ENCODE assay signal across 8 cellular contexts in the genomic region with DNA sequence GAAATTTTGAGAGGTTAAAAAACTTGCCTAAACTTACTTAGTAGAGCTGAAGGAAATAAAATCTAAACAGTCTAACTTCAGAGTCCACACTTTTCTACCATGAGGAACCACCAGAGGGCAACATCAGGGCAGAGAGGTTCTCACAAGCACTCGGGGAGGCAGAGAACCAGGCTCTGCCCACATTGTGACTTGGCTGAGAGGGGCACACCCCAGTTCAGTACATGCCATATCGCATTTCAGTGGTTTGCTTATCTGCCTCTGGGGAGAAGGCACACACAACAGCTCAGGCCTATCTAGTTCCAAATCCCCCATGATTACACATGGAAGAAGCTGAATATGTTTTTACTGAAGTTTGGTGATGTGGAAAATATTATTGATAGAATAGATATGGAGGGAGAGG. TPM values are rescaled to one million over a fixed set of nuclear protein-coding genes. Genes with fewer than 3 reads are reported as not detected.
DNase-seq lines count a peak whose midpoint lies in the region; ATAC-seq and TF ChIP-seq lines count a peak whose summit lies in the region.

No MANE protein-coding gene starts in this region.

- intact Hi-C loops in gastrocnemius medialis (cut with DNase I; ENCODE audit: low total_unique reads) = no loop called here

- H3K79me2 ChIP-seq in DND-41 (ENCODE audit: insufficient read depth, low read length) = no peaks in the 10 kb centered on the region

- H3K9me3 ChIP-seq in DND-41 (ENCODE audit: insufficient read depth, low read length, severe bottlenecking) (no peaks in the 10 kb centered on the region), gastrocnemius medialis (no peaks in the 10 kb centered on the region)

- DNase-seq in DND-41 = peak; percentile 11
- DNase-seq in RKO (ENCODE audit: low spot score) = peak; percentile 61
- no peak for DNase-seq in epithelial cell of proximal tubule (ENCODE audit: low read depth)
- DNase-seq in gastrocnemius medialis = no peak

- in situ Hi-C loops in gastrocnemius medialis (cut with MboI; ENCODE audit: low sequenced_read_pairs in 4 of 4) = no loop called here

- no peak for TF ChIP-seq POLR2A in gastrocnemius medialis (IDR thresholded peaks at IDR 0.05)

- H3K27me3 Mint-ChIP-seq in nephron (ENCODE audit: low read depth) = no peaks in the 10 kb centered on the region

- H3K36me3 ChIP-seq in DND-41 (ENCODE audit: insufficient read depth, low read length) (no peaks in the 10 kb centered on the region), gastrocnemius medialis (no peaks in the 10 kb centered on the region)

- no peak overlapping the region for H3K27ac Mint-ChIP-seq in nephron

- peaks cover 13% of the 10 kb centered on the region for H3K9me3 Mint-ChIP-seq in nephron

- ATAC-seq in DND-41 (ENCODE audit: insufficient read depth, low read depth) = peak; percentile 62; the same call in 2 of the 3 replicates
- peak; percentile 83 for ATAC-seq in GM19328 (IDR thresholded peaks at IDR 0.05; ENCODE audit: unreplicated experiment)
- ATAC-seq in HG03469 (IDR thresholded peaks at IDR 0.05; ENCODE audit: unreplicated experiment) = peak; percentile 92
- ATAC-seq in gastrocnemius medialis = no peak
- no peak for ATAC-seq in activated CD4-positive, CD25-positive, alpha-beta regulatory T cell treated with anti-CD3 and anti-CD28 coated beads, Interleukin-2, amount 50 U/mL, for 24 hours

- TF ChIP-seq CTCF in DND-41 (IDR thresholded peaks at IDR 0.05; ENCODE audit: borderline replicate concordance, extremely low read depth, low read length, poor library complexity, severe bottlenecking) (peak; percentile 52), epithelial cell of proximal tubule (conservative IDR thresholded peaks at IDR 0.05; ENCODE audit: low read depth, low read length) (peak; percentile 86), nephron (IDR thresholded peaks at IDR 0.05; ENCODE audit: unreplicated experiment in 3 of 3) (peak; percentile 32 to 59 (median 52)), gastrocnemius medialis (IDR thresholded peaks at IDR 0.05 in 4 of 5, conservative IDR thresholded peaks at IDR 0.05 in 1 of 5) (peak in 2 of 5 experiments; percentile 12 to 42)

- H3K27ac ChIP-seq in DND-41 (ENCODE audit: low read length) = no peak overlapping the region
- no peak overlapping the region for H3K27ac ChIP-seq in gastrocnemius medialis

- no peak overlapping the region for H2AFZ ChIP-seq in DND-41 (ENCODE audit: low read depth, low read length)

- H3K4me2 ChIP-seq in DND-41 (ENCODE audit: insufficient read depth, low read length) = no peak overlapping the region

- no peak overlapping the region for H3K4me3 Mint-ChIP-seq in nephron

- H4K20me1 ChIP-seq in DND-41 (ENCODE audit: insufficient read depth, low read length) = no peaks in the 10 kb centered on the region

- no peak overlapping the region for H3K9ac ChIP-seq in DND-41 (ENCODE audit: low read depth, low read length)

- H3K36me3 Mint-ChIP-seq in nephron (ENCODE audit: low read depth) = peaks cover 5% of the 10 kb centered on the region

- H3K4me3 ChIP-seq in DND-41 (ENCODE audit: low read depth in 1 of 2, low read length in 2 of 2) (no peak overlapping the region), epithelial cell of proximal tubule (ENCODE audit: low read depth, low read length) (no peak overlapping the region), gastrocnemius medialis (no peak overlapping the region)

- no peaks in the 10 kb centered on the region for H3K4me1 Mint-ChIP-seq in nephron

- no peaks in the 10 kb centered on the region for H3K4me1 ChIP-seq in DND-41 (ENCODE audit: insufficient read depth, low read length)
- no peaks in the 10 kb centered on the region for H3K4me1 ChIP-seq in gastrocnemius medialis

- H3K27me3 ChIP-seq in DND-41 (ENCODE audit: insufficient read depth, low read length, poor library complexity) = no peaks in the 10 kb centered on the region
- no peaks in the 10 kb centered on the region for H3K27me3 ChIP-seq in gastrocnemius medialis

RNA-seq across cellular contexts. Expression of a gene that starts 49.2 kb away (rescaled TPM):
- not detected in 2 replicates for total RNA-seq in epithelial cell of proximal tubule
- 1 to 10 TPM in 1 of 4 donors, not detected in 3; 1.0 TPM for total RNA-seq in gastrocnemius medialis

Comparison
In these comparisons a context has a peak if more than half of its experiments do, and no peak if none do; other contexts are left out.
1. ATAC-seq: peak in DND-41 (single experiment), GM19328 (single experiment) and HG03469 (single experiment); none in gastrocnemius medialis (0 of 2) and activated CD4-positive, CD25-positive, alpha-beta regulatory T cell treated with anti-CD3 and anti-CD28 coated beads, Interleukin-2, amount 50 U/mL, for 24 hours (0 of 2).
2. DNase-seq: peak in DND-41 (single experiment) and RKO (single experiment); none in epithelial cell of proximal tubule (single experiment) and gastrocnemius medialis (0 of 2).